Comparison of ENCODE assay signal across 15 cellular contexts in genomic region chr2:157890960-157891629, GRCh38. TPM values are rescaled to one million over a fixed set of nuclear protein-coding genes. Genes with fewer than 3 reads are reported as not detected.
A peak's percentile ranks its signal among the peaks of the same experiment; 100 is the strongest.
DNase-seq lines count a peak whose midpoint lies in the region; ATAC-seq and TF ChIP-seq lines count a peak whose summit lies in the region.
"Had no signal": no experiment of that assay in that cellular context is flagged by ENCODE, and none has a peak within 500 bp of the region (broad histone marks: within the 10 kb centered on the region; RNA-seq: fewer than 3 reads in every experiment).

No MANE protein-coding gene starts in this region.

- TF ChIP-seq CTCF in WTC11 (IDR thresholded peaks at IDR 0.05) = no peak
- TF ChIP-seq CTCF in osteoblast (IDR thresholded peaks at IDR 0.05; ENCODE audit: extremely low read depth, low read depth, low read length) = no peak

- H2BK15ac ChIP-seq in mesendoderm (replicated peaks; ENCODE audit: low read depth) = no peak overlapping the region

- H3K4me3 Mint-ChIP-seq in activated CD4-positive, alpha-beta T cell treated with anti-CD3 and anti-CD28 coated beads, Interleukin-2, amount 10 ng/mL, durations not matched to agents 7 days and 5 days = peak overlapping the region; percentile 62
- H3K4me3 Mint-ChIP-seq in WTC11 = peak overlapping the region; percentile 30

- peak overlapping the region; percentile 9 for H3K18ac ChIP-seq in mesendoderm (ENCODE audit: low read length)

- H3K9ac ChIP-seq in mesendoderm (ENCODE audit: low read length) = no peak overlapping the region

- H3K4me1 ChIP-seq in mesendoderm (ENCODE audit: control insufficient read depth, low read depth, low read length) (no peaks in the 10 kb centered on the region), osteoblast (ENCODE audit: insufficient read depth, low read length) (peaks cover 7% of the 10 kb centered on the region)

- no peaks in the 10 kb centered on the region for H3K79me1 ChIP-seq in mesendoderm (ENCODE audit: low read length)

- H4K20me1 ChIP-seq in osteoblast (ENCODE audit: insufficient read depth, low read length) = no peaks in the 10 kb centered on the region

- H3K23ac ChIP-seq in mesendoderm (ENCODE audit: low read length) = no peak overlapping the region

- no peak overlapping the region for H4K8ac ChIP-seq in mesendoderm (ENCODE audit: low read depth, low read length)

- H3K9me3 Mint-ChIP-seq in activated CD4-positive, alpha-beta T cell treated with anti-CD3 and anti-CD28 coated beads, Interleukin-2, amount 10 ng/mL, durations not matched to agents 7 days and 5 days = peaks cover 9% of the 10 kb centered on the region
- 0 out of 2 replicates have a peak, but pooled peaks cover 2% of the 10 kb centered on the region for H3K9me3 Mint-ChIP-seq in WTC11

- no peak overlapping the region for H3K4ac ChIP-seq in mesendoderm (ENCODE audit: low read depth, low read length)

- H3K9me3 ChIP-seq in osteoblast (ENCODE audit: low read depth, low read length) = no peaks in the 10 kb centered on the region

- CTCF ChIA-PET in activated CD4-positive, alpha-beta T cell treated with anti-CD3 and anti-CD28 coated beads, Interleukin-2, amount 10 ng/mL, durations not matched to agents 7 days and 5 days (lab: Charles Lee) = interaction anchor here (1.1 to 1.9 kb wide), 4 partner anchors 8 to 589 kb away, joined by 3 to 11 read pairs (median 8); partner anchors contain the start of gene ACVR1
- CTCF ChIA-PET in WTC11 (lab: Charles Lee) = interaction anchor here (1.0 to 1.7 kb wide), 4 partner anchors 11 to 116 kb away, joined by 4 to 8 read pairs (median 4); no protein-coding TSS in a partner anchor

- H3K79me2 ChIP-seq in mesendoderm (ENCODE audit: control insufficient read depth, insufficient read depth, low read length) = no peaks in the 10 kb centered on the region
- no peaks in the 10 kb centered on the region for H3K79me2 ChIP-seq in osteoblast (ENCODE audit: insufficient read depth, low read length)

- POLR2A ChIA-PET in activated CD4-positive, alpha-beta T cell treated with anti-CD3 and anti-CD28 coated beads, Interleukin-2, amount 10 ng/mL, durations not matched to agents 7 days and 5 days (lab: Charles Lee) = interaction anchor here (1.6 kb wide), 1 partner anchor 14 kb away, joined by 3 read pairs; no protein-coding TSS in a partner anchor
- POLR2A ChIA-PET in WTC11 (lab: Charles Lee) = no interaction called here

- H2BK120ac ChIP-seq in mesendoderm (ENCODE audit: low read depth, low read length) = no peak overlapping the region

- H3K4me3 ChIP-seq in mesendoderm (ENCODE audit: low read length) (no peak overlapping the region), osteoblast (ENCODE audit: insufficient read depth, low read length) (no peak overlapping the region)

- no peak overlapping the region for H2AFZ ChIP-seq in osteoblast (ENCODE audit: low read length)

- no peak overlapping the region for H2BK5ac ChIP-seq in mesendoderm (ENCODE audit: low read length)

- H3K4me1 Mint-ChIP-seq in activated CD4-positive, alpha-beta T cell treated with anti-CD3 and anti-CD28 coated beads, Interleukin-2, amount 10 ng/mL, durations not matched to agents 7 days and 5 days = peaks cover 60% of the 10 kb centered on the region
- peaks cover 58% of the 10 kb centered on the region for H3K4me1 Mint-ChIP-seq in WTC11

- H4K5ac ChIP-seq in mesendoderm (ENCODE audit: low read length) = no peak overlapping the region

- H3K27ac ChIP-seq in mesendoderm (ENCODE audit: low read depth, low read length) (no peak overlapping the region), osteoblast (ENCODE audit: low read depth, low read length) (no peak overlapping the region)

- H2AK5ac ChIP-seq in mesendoderm (ENCODE audit: low read length) = no peak overlapping the region

- peak overlapping the region; percentile 90 for H3K27ac Mint-ChIP-seq in activated CD4-positive, alpha-beta T cell treated with anti-CD3 and anti-CD28 coated beads, Interleukin-2, amount 10 ng/mL, durations not matched to agents 7 days and 5 days
- H3K27ac Mint-ChIP-seq in WTC11 = peak overlapping the region; percentile 14

- no peaks in the 10 kb centered on the region for H3K27me3 Mint-ChIP-seq in activated CD4-positive, alpha-beta T cell treated with anti-CD3 and anti-CD28 coated beads, Interleukin-2, amount 10 ng/mL, durations not matched to agents 7 days and 5 days
- no peaks in the 10 kb centered on the region; the same call in 1 of the 2 replicates for H3K27me3 Mint-ChIP-seq in WTC11 (ENCODE audit: low read depth)

- H3K36me3 ChIP-seq in mesendoderm (ENCODE audit: control insufficient read depth, insufficient read depth, low read length) (no peaks in the 10 kb centered on the region), osteoblast (ENCODE audit: insufficient read depth, low read length) (no peaks in the 10 kb centered on the region)

- ATAC-seq in WTC11 (no peak; the same call in 1 of the 2 replicates), GM21723 (IDR thresholded peaks at IDR 0.05; ENCODE audit: unreplicated experiment) (no peak)
- ATAC-seq: esophagus mucosa, HepG2, left ventricle myocardium superior had no signal

- H3K56ac ChIP-seq in mesendoderm (ENCODE audit: low read length) = no peak overlapping the region

- H3K36me3 Mint-ChIP-seq in activated CD4-positive, alpha-beta T cell treated with anti-CD3 and anti-CD28 coated beads, Interleukin-2, amount 10 ng/mL, durations not matched to agents 7 days and 5 days (ENCODE audit: low read depth) = peaks cover 31% of the 10 kb centered on the region
- H3K36me3 Mint-ChIP-seq in WTC11 = no peaks in the 10 kb centered on the region

- no peak overlapping the region for H3K4me2 ChIP-seq in mesendoderm (ENCODE audit: low read length)
- no peak overlapping the region for H3K4me2 ChIP-seq in osteoblast (ENCODE audit: insufficient read depth, low read length)

- H3K27me3 ChIP-seq in mesendoderm (ENCODE audit: insufficient read depth, low read length, poor library complexity) (no peaks in the 10 kb centered on the region), osteoblast (ENCODE audit: insufficient read depth, low read length) (no peaks in the 10 kb centered on the region)

- WGBS in mesendoderm (ENCODE audit: extremely low coverage, insufficient coverage, low lambda C conversion rate) = no CpG with 5 or more reads among the region's 2 CpGs

- no peak for DNase-seq in activated CD4-positive, alpha-beta T cell treated with anti-CD3 and anti-CD28 coated beads, Interleukin-2, amount 10 ng/mL, durations not matched to agents 7 days and 5 days
- DNase-seq in activated CD4-positive, alpha-beta T cell treated with anti-CD3 and anti-CD28 coated beads, Interleukin-2, amount 50 U/mL, for 4 hours = no peak
- DNase-seq in NCI-H1105 treated with DMSO at 0.1 percent for 48 hours (lab: John Stamatoyannopoulos, UW) = peak; percentile 63
- DNase-seq in WTC11 (ENCODE audit: low spot score) = no peak
- no peak for DNase-seq in mesendoderm
- no peak for DNase-seq in activated gamma-delta T cell (lab: John Stamatoyannopoulos, UW)
- no peak for DNase-seq in osteoblast (ENCODE audit: insufficient read length, low spot score, missing footprints)
- DNase-seq: activated CD4-positive, alpha-beta T cell treated with anti-CD3 and anti-CD28 coated beads, Interleukin-2, amount 50 U/mL, for 1 hour; DMS79 treated with DMSO at 0.1 percent for 48 hours; left ventricle myocardium superior; MV-4-11; SW 1271 had no signal

TF ChIP-seq in WTC11, 78 proteins besides CTCF, POLR2A, EP300 and RAD21:
- TF ChIP-seq KAT7 (CRISPR knock-in tag; IDR thresholded peaks at IDR 0.05; ENCODE audit: borderline replicate concordance) (no peak), RELA (CRISPR knock-in tag; IDR thresholded peaks at IDR 0.05; ENCODE audit: borderline replicate concordance) (no peak), TP53 (CRISPR knock-in tag; IDR thresholded peaks at IDR 0.05) (no peak), SMAD3 (CRISPR knock-in tag; IDR thresholded peaks at IDR 0.05; ENCODE audit: borderline replicate concordance) (no peak), ZNF138 (CRISPR knock-in tag; conservative IDR thresholded peaks at IDR 0.05) (no peak), NFE2L1 (CRISPR knock-in tag; IDR thresholded peaks at IDR 0.05) (no peak)

RNA-seq across cellular contexts. Expression of gene ACVR1, which starts 15.0 kb away (rescaled TPM):
- total RNA-seq in activated CD4-positive, alpha-beta T cell treated with anti-CD3 and anti-CD28 coated beads, Interleukin-2, amount 10 ng/mL, durations not matched to agents 7 days and 5 days = 10 to 100 TPM; 26.0 to 29.6 TPM
- total RNA-seq in WTC11 (2021) (16.8 to 20.2 TPM (median 19.2 TPM) in 3 replicates), osteoblast (52.5 and 53.9 TPM in 2 replicates)
- polyA plus RNA-seq in mesendoderm (2013, experiment 1 of 2) = 8.4 TPM
- 8.1 TPM for polyA plus RNA-seq in mesendoderm (2013, experiment 2 of 2)
